In genomic region chr15:88563638-88564037, GRCh38 we compare ENCODE assay signal across 1 cellular context.
TF ChIP-seq lines count a peak whose summit lies in the region.

No MANE protein-coding gene starts in this region.

TF ChIP-seq in K562, 482 proteins besides CTCF, POLR2A, EP300 and RAD21 (continued from another document and continues in another):
- no peak for TF ChIP-seq MBD1 (CRISPR knock-in tag; IDR thresholded peaks at IDR 0.05)
- no peak for TF ChIP-seq ZNF133 (CRISPR knock-in tag; IDR thresholded peaks at IDR 0.05)
- no peak for TF ChIP-seq DLX4 (CRISPR knock-in tag; IDR thresholded peaks at IDR 0.05)
- TF ChIP-seq SMARCA5 (IDR thresholded peaks at IDR 0.05), result no peak
- no peak for TF ChIP-seq BCOR (IDR thresholded peaks at IDR 0.05)
- TF ChIP-seq ATF6 (CRISPR knock-in tag; IDR thresholded peaks at IDR 0.05), result no peak
- no peak for TF ChIP-seq ELK3 (CRISPR knock-in tag; IDR thresholded peaks at IDR 0.05)
- no peak for TF ChIP-seq NONO (IDR thresholded peaks at IDR 0.05; ENCODE audit: low read depth in 2 of 2, low read length in 1 of 2)
- no peak for TF ChIP-seq NFE2 (IDR thresholded peaks at IDR 0.05; ENCODE audit: low read depth)
- no peak for TF ChIP-seq ZNF431 (CRISPR knock-in tag; IDR thresholded peaks at IDR 0.05)
- no peak for TF ChIP-seq NUFIP1 (IDR thresholded peaks at IDR 0.05; ENCODE audit: partially characterized antibody)
- no peak for TF ChIP-seq GMEB1 (CRISPR knock-in tag; IDR thresholded peaks at IDR 0.05)
- no peak for TF ChIP-seq CBX3 (IDR thresholded peaks at IDR 0.05; ENCODE audit: borderline replicate concordance in 1 of 2, low read length in 2 of 2)
- TF ChIP-seq HDAC2 (IDR thresholded peaks at IDR 0.05), result peak; percentile 86
- peak; percentile 66; the same call in 1 of the 2 replicates for TF ChIP-seq LEF1 (IDR thresholded peaks at IDR 0.05)
- TF ChIP-seq NFE2L1 (tag; IDR thresholded peaks at IDR 0.05; ENCODE audit: borderline replicate concordance, low read depth), result no peak
- TF ChIP-seq ZNF174 (CRISPR knock-in tag; IDR thresholded peaks at IDR 0.05), result no peak
- TF ChIP-seq ZNF134 (CRISPR knock-in tag; conservative IDR thresholded peaks at IDR 0.05), result no peak
- TF ChIP-seq TRIM24 (IDR thresholded peaks at IDR 0.05), result peak in 1 of 2 experiments; percentile 67; a peak in 3 of 4 replicates
- TF ChIP-seq ZNF318 (IDR thresholded peaks at IDR 0.05; ENCODE audit: borderline replicate concordance in 1 of 2, low read depth in 1 of 2), result no peak
- TF ChIP-seq SNIP1 (IDR thresholded peaks at IDR 0.05; ENCODE audit: low read depth), result 0 out of 2 replicates have a peak, but pooled peaks have one; percentile 25
- no peak for TF ChIP-seq ZNF41 (CRISPR knock-in tag; conservative IDR thresholded peaks at IDR 0.05)
- peak; percentile 30; the same call in 1 of the 2 replicates for TF ChIP-seq CREB1 (IDR thresholded peaks at IDR 0.05)
- TF ChIP-seq CREB1 (CRISPR knock-in tag; IDR thresholded peaks at IDR 0.05), result no peak
- no peak for TF ChIP-seq ZNF280A (IDR thresholded peaks at IDR 0.05; ENCODE audit: low read depth, partially characterized antibody)
- TF ChIP-seq ZNF408 (CRISPR knock-in tag; IDR thresholded peaks at IDR 0.05; ENCODE audit: low read depth), result no peak
- no peak for TF ChIP-seq ILK (tag; IDR thresholded peaks at IDR 0.05; ENCODE audit: borderline replicate concordance, low read depth)
- TF ChIP-seq ZNF184 (CRISPR knock-in tag; IDR thresholded peaks at IDR 0.05), result no peak
- no peak for TF ChIP-seq HSF4 (CRISPR knock-in tag; IDR thresholded peaks at IDR 0.05; ENCODE audit: borderline replicate concordance)
- TF ChIP-seq POLR2AphosphoS2 (IDR thresholded peaks at IDR 0.05; ENCODE audit: low read length), result no peak
- TF ChIP-seq ZNF143 (CRISPR knock-in tag; IDR thresholded peaks at IDR 0.05), result no peak
- no peak for TF ChIP-seq TAF7 (tag; IDR thresholded peaks at IDR 0.05)
- TF ChIP-seq POLR2AphosphoS5 (IDR thresholded peaks at IDR 0.05; ENCODE audit: control insufficient read depth, insufficient read depth, low read depth, low read length), result no peak
- TF ChIP-seq KAT8 (IDR thresholded peaks at IDR 0.05; ENCODE audit: low read depth), result no peak
- no peak for TF ChIP-seq HBP1 (CRISPR knock-in tag; IDR thresholded peaks at IDR 0.05)
- no peak for TF ChIP-seq PTTG1 (tag; IDR thresholded peaks at IDR 0.05; ENCODE audit: low read depth)
- TF ChIP-seq ZZZ3 (IDR thresholded peaks at IDR 0.05), result no peak
- TF ChIP-seq ZNF224 (CRISPR knock-in tag; IDR thresholded peaks at IDR 0.05), result no peak
- no peak for TF ChIP-seq CBX5 (IDR thresholded peaks at IDR 0.05; ENCODE audit: borderline replicate concordance, low read depth)
- no peak for TF ChIP-seq VEZF1 (CRISPR knock-in tag; IDR thresholded peaks at IDR 0.05)
- peak; percentile 89 for TF ChIP-seq DPF2 (IDR thresholded peaks at IDR 0.05)
- TF ChIP-seq EHMT2 (IDR thresholded peaks at IDR 0.05), result peak; percentile 90
